Comparison of ENCODE assay signal across 1 cellular context in the genomic region with DNA sequence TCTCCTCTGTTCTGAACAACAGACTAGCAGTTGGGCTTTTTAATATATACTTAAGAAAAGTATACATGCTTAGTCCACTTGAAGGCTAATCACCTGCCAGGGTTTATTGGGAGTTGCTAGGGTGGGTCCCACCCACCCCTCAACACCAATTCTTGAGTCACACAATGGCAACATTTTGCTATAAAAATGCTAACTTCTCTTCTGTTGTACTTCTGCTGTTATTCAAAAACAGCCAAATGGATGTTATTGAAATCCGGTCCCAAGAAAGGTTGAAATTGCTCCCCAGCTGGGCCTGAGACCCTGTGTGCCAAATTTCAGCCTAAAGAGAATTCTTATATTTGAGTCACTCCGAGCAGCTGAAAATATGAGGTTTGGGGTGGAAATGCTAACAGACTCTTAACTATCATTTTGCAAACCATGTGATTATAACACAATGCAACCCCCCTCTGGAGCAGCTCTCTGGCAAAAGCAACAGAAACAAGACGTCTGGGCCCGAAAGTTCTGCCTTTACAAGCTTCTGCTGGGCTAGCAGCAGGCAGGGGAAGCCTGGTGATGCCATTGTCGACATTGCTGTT.
TF ChIP-seq lines count a peak whose summit lies in the region.

No MANE protein-coding gene starts in this region.

TF ChIP-seq in GM23338, 12 proteins besides CTCF, POLR2A, EP300 and RAD21:
- TF ChIP-seq, protein P1, sequence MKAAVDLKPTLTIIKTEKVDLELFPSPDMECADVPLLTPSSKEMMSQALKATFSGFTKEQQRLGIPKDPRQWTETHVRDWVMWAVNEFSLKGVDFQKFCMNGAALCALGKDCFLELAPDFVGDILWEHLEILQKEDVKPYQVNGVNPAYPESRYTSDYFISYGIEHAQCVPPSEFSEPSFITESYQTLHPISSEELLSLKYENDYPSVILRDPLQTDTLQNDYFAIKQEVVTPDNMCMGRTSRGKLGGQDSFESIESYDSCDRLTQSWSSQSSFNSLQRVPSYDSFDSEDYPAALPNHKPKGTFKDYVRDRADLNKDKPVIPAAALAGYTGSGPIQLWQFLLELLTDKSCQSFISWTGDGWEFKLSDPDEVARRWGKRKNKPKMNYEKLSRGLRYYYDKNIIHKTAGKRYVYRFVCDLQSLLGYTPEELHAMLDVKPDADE (IDR thresholded peaks at IDR 0.05): no peak
- TF ChIP-seq ZNF331 (CRISPR knock-in tag; IDR thresholded peaks at IDR 0.05; ENCODE audit: low read depth) (no peak), EZH2 (IDR thresholded peaks at IDR 0.05; ENCODE audit: low read depth, unreplicated experiment) (no peak), POLR2AphosphoS5 (IDR thresholded peaks at IDR 0.05; ENCODE audit: low read depth) (no peak), CREB1 (CRISPR knock-in tag; IDR thresholded peaks at IDR 0.05; ENCODE audit: low read depth) (no peak), NANOG (IDR thresholded peaks at IDR 0.05; ENCODE audit: borderline replicate concordance) (no peak), JUNB (IDR thresholded peaks at IDR 0.05; ENCODE audit: unreplicated experiment) (no peak), ZNF114 (CRISPR knock-in tag; IDR thresholded peaks at IDR 0.05) (no peak), EZH2phosphoT487 (IDR thresholded peaks at IDR 0.05; ENCODE audit: unreplicated experiment) (no peak), STAT1 (IDR thresholded peaks at IDR 0.05; ENCODE audit: unreplicated experiment) (no peak)
- TF ChIP-seq, protein P2, sequence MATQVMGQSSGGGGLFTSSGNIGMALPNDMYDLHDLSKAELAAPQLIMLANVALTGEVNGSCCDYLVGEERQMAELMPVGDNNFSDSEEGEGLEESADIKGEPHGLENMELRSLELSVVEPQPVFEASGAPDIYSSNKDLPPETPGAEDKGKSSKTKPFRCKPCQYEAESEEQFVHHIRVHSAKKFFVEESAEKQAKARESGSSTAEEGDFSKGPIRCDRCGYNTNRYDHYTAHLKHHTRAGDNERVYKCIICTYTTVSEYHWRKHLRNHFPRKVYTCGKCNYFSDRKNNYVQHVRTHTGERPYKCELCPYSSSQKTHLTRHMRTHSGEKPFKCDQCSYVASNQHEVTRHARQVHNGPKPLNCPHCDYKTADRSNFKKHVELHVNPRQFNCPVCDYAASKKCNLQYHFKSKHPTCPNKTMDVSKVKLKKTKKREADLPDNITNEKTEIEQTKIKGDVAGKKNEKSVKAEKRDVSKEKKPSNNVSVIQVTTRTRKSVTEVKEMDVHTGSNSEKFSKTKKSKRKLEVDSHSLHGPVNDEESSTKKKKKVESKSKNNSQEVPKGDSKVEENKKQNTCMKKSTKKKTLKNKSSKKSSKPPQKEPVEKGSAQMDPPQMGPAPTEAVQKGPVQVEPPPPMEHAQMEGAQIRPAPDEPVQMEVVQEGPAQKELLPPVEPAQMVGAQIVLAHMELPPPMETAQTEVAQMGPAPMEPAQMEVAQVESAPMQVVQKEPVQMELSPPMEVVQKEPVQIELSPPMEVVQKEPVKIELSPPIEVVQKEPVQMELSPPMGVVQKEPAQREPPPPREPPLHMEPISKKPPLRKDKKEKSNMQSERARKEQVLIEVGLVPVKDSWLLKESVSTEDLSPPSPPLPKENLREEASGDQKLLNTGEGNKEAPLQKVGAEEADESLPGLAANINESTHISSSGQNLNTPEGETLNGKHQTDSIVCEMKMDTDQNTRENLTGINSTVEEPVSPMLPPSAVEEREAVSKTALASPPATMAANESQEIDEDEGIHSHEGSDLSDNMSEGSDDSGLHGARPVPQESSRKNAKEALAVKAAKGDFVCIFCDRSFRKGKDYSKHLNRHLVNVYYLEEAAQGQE (IDR thresholded peaks at IDR 0.05; ENCODE audit: unreplicated experiment): no peak
- TF ChIP-seq, protein P3, sequence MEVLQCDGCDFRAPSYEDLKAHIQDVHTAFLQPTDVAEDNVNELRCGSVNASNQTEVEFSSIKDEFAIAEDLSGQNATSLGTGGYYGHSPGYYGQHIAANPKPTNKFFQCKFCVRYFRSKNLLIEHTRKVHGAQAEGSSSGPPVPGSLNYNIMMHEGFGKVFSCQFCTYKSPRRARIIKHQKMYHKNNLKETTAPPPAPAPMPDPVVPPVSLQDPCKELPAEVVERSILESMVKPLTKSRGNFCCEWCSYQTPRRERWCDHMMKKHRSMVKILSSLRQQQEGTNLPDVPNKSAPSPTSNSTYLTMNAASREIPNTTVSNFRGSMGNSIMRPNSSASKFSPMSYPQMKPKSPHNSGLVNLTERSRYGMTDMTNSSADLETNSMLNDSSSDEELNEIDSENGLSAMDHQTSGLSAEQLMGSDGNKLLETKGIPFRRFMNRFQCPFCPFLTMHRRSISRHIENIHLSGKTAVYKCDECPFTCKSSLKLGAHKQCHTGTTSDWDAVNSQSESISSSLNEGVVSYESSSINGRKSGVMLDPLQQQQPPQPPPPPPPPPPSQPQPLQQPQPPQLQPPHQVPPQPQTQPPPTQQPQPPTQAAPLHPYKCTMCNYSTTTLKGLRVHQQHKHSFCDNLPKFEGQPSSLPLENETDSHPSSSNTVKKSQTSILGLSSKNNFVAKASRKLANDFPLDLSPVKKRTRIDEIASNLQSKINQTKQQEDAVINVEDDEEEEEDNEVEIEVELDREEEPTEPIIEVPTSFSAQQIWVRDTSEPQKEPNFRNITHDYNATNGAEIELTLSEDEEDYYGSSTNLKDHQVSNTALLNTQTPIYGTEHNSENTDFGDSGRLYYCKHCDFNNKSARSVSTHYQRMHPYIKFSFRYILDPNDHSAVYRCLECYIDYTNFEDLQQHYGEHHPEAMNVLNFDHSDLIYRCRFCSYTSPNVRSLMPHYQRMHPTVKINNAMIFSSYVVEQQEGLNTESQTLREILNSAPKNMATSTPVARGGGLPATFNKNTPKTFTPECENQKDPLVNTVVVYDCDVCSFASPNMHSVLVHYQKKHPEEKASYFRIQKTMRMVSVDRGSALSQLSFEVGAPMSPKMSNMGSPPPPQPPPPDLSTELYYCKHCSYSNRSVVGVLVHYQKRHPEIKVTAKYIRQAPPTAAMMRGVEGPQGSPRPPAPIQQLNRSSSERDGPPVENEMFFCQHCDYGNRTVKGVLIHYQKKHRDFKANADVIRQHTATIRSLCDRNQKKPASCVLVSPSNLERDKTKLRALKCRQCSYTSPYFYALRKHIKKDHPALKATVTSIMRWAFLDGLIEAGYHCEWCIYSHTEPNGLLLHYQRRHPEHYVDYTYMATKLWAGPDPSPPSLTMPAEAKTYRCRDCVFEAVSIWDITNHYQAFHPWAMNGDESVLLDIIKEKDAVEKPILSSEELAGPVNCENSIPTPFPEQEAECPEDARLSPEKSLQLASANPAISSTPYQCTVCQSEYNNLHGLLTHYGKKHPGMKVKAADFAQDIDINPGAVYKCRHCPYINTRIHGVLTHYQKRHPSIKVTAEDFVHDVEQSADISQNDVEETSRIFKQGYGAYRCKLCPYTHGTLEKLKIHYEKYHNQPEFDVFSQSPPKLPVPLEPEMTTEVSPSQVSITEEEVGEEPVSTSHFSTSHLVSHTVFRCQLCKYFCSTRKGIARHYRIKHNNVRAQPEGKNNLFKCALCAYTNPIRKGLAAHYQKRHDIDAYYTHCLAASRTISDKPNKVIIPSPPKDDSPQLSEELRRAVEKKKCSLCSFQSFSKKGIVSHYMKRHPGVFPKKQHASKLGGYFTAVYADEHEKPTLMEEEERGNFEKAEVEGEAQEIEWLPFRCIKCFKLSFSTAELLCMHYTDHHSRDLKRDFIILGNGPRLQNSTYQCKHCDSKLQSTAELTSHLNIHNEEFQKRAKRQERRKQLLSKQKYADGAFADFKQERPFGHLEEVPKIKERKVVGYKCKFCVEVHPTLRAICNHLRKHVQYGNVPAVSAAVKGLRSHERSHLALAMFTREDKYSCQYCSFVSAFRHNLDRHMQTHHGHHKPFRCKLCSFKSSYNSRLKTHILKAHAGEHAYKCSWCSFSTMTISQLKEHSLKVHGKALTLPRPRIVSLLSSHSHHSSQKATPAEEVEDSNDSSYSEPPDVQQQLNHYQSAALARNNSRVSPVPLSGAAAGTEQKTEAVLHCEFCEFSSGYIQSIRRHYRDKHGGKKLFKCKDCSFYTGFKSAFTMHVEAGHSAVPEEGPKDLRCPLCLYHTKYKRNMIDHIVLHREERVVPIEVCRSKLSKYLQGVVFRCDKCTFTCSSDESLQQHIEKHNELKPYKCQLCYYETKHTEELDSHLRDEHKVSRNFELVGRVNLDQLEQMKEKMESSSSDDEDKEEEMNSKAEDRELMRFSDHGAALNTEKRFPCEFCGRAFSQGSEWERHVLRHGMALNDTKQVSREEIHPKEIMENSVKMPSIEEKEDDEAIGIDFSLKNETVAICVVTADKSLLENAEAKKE (CRISPR knock-in tag; IDR thresholded peaks at IDR 0.05): no peak
